ENCODE assay signal across 10 cellular contexts in the genomic region with DNA sequence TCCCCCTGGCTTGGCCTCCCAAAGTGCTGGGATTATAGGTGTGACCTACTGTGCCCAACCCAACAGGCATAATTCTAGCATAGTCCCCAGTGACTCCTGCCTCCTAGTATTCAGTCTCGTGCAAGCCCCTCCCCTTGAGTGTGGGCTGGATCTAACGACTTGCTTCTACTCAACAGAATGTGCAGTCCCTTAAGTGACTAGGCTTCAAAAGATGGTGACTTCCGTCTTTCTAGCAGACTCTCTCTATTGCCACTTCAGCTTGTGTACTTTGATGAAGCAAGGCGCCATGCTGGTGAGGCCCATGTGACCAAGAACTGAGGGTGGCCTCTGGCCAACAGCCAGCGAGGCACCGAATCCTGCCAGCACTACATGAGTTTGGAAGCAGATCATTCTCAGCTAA.
DNase-seq lines count a peak whose midpoint lies in the region; ATAC-seq and TF ChIP-seq lines count a peak whose summit lies in the region.
"Had no signal": no experiment of that assay in that cellular context is flagged by ENCODE, and none has a peak within 500 bp of the region (broad histone marks: within the 10 kb centered on the region; RNA-seq: fewer than 3 reads in every experiment).

No MANE protein-coding gene starts in this region.

- peaks cover 88% of the 10 kb centered on the region for H3K36me3 Mint-ChIP-seq in activated CD4-positive, alpha-beta T cell treated with anti-CD3 and anti-CD28 coated beads, Interleukin-2, amount 10 ng/mL, durations not matched to agents 24 days and 14 days (ENCODE audit: low read depth)

- H3K27me3 ChIP-seq in BE2C (no peaks in the 10 kb centered on the region), mesenchymal stem cell (ENCODE audit: control insufficient read depth in 1 of 2, insufficient read depth in 1 of 2, low read length in 2 of 2) (no peaks in the 10 kb centered on the region)

- H2AFZ ChIP-seq in mesenchymal stem cell (ENCODE audit: low read depth, low read length) = no peak overlapping the region

- H4K91ac ChIP-seq in mesenchymal stem cell (ENCODE audit: low read length) = no peak overlapping the region

- H3K9me3 ChIP-seq in BE2C (no peaks in the 10 kb centered on the region), mesenchymal stem cell (ENCODE audit: control insufficient read depth, low read length) (no peaks in the 10 kb centered on the region)
- H3K9me3 ChIP-seq: left ventricle myocardium inferior had no signal

- ATAC-seq in HG02588 (IDR thresholded peaks at IDR 0.05; ENCODE audit: unreplicated experiment) = no peak

- H3K18ac ChIP-seq in mesenchymal stem cell (ENCODE audit: low read depth in 1 of 2, low read length in 2 of 2) = no peak overlapping the region

- H4K8ac ChIP-seq in mesenchymal stem cell (ENCODE audit: low read length) = no peak overlapping the region

- DNase-seq in activated T-cell treated with anti-CD3 and anti-CD28 coated beads, Interleukin-2, amount 50 U/mL, for 1 hour = peak; percentile 50
- DNase-seq in activated T-cell treated with anti-CD3 and anti-CD28 coated beads for 4 hours (no peak), cerebellum (ENCODE audit: low spot score) (peak; percentile 63), superior temporal gyrus (ENCODE audit: extremely low spot score) (peak; percentile 36), BE2C (no peak), mesenchymal stem cell (no peak)
- peak; percentile 79 for DNase-seq in activated CD4-positive, alpha-beta T cell treated with anti-CD3 and anti-CD28 coated beads, Interleukin-2, amount 10 ng/mL, durations not matched to agents 24 days and 14 days
- DNase-seq: foreskin melanocyte, left ventricle myocardium inferior had no signal

- H3K9me3 Mint-ChIP-seq in activated CD4-positive, alpha-beta T cell treated with anti-CD3 and anti-CD28 coated beads, Interleukin-2, amount 10 ng/mL, durations not matched to agents 24 days and 14 days = no peaks in the 10 kb centered on the region

- peak overlapping the region; percentile 67 for H3K4me3 Mint-ChIP-seq in activated CD4-positive, alpha-beta T cell treated with anti-CD3 and anti-CD28 coated beads, Interleukin-2, amount 10 ng/mL, durations not matched to agents 24 days and 14 days

- no peak overlapping the region for H2BK5ac ChIP-seq in mesenchymal stem cell (ENCODE audit: low read depth, low read length, poor library complexity, severe bottlenecking)

- H3K14ac ChIP-seq in mesenchymal stem cell (ENCODE audit: low read length in 2 of 2) = no peak overlapping the region

- no peak overlapping the region for H2BK12ac ChIP-seq in mesenchymal stem cell (ENCODE audit: low read length in 2 of 2)

- H3K4me3 ChIP-seq in BE2C (ENCODE audit: low read depth, low read length) = no peak overlapping the region
- H3K4me3 ChIP-seq in mesenchymal stem cell (ENCODE audit: insufficient read depth in 1 of 2, low read depth in 1 of 2, low read length in 2 of 2) = no peak overlapping the region
- H3K4me3 ChIP-seq: left ventricle myocardium inferior had no signal

- H3K36me3 ChIP-seq in BE2C (peaks cover 20% of the 10 kb centered on the region), mesenchymal stem cell (ENCODE audit: control insufficient read depth in 1 of 2, insufficient read depth in 2 of 2, low read depth in 1 of 2, low read length in 2 of 2) (peaks cover 14 to 75% of the 10 kb centered on the region in 2 experiments)

- H3K9ac ChIP-seq in mesenchymal stem cell (ENCODE audit: low read length) = no peak overlapping the region

- no peak overlapping the region for H3K23ac ChIP-seq in mesenchymal stem cell (ENCODE audit: low read length in 2 of 2)

- no peak overlapping the region for H2BK15ac ChIP-seq in mesenchymal stem cell (ENCODE audit: low read depth, poor library complexity, severe bottlenecking)

- no peaks in the 10 kb centered on the region for H3K27me3 Mint-ChIP-seq in activated CD4-positive, alpha-beta T cell treated with anti-CD3 and anti-CD28 coated beads, Interleukin-2, amount 10 ng/mL, durations not matched to agents 24 days and 14 days

- H3K4ac ChIP-seq in mesenchymal stem cell (ENCODE audit: low read depth in 1 of 2, low read length in 2 of 2) = no peak overlapping the region

- TF ChIP-seq CTCF in BE2C (IDR thresholded peaks at IDR 0.05; ENCODE audit: low read depth, low read length) = no peak

- H3K79me1 ChIP-seq in mesenchymal stem cell (replicated peaks; ENCODE audit: low read length, poor library complexity, severe bottlenecking) = peaks cover 2% of the 10 kb centered on the region

- 92% methylated on average over 6 of the region's 6 CpGs for WGBS in mesenchymal stem cell

- H3K4me1 ChIP-seq in BE2C = peaks cover 23% of the 10 kb centered on the region
- H3K4me1 ChIP-seq in mesenchymal stem cell (ENCODE audit: control insufficient read depth, insufficient read depth, low read depth, low read length) = peaks cover 10% of the 10 kb centered on the region

- no peak overlapping the region for H2BK120ac ChIP-seq in mesenchymal stem cell (ENCODE audit: low read depth, low read length)

- peaks cover 62% of the 10 kb centered on the region for H3K4me1 Mint-ChIP-seq in activated CD4-positive, alpha-beta T cell treated with anti-CD3 and anti-CD28 coated beads, Interleukin-2, amount 10 ng/mL, durations not matched to agents 24 days and 14 days

- H2AK5ac ChIP-seq in mesenchymal stem cell (ENCODE audit: low read length, severe bottlenecking) = no peak overlapping the region

- H3K27ac ChIP-seq in mesenchymal stem cell (ENCODE audit: low read length, poor library complexity, severe bottlenecking) = no peak overlapping the region
- H3K27ac ChIP-seq: left ventricle myocardium inferior had no signal

- no peak overlapping the region for H3K4me2 ChIP-seq in mesenchymal stem cell (ENCODE audit: low read length, poor library complexity, severe bottlenecking)

- intact Hi-C loops in activated CD4-positive, alpha-beta T cell treated with anti-CD3 and anti-CD28 coated beads, Interleukin-2, amount 10 ng/mL, durations not matched to agents 24 days and 14 days (cut with micrococcal nuclease) = loop anchor here (2.0 kb wide), 2 partner anchors 35 to 49 kb away; no protein-coding TSS in a partner anchor

- peak overlapping the region; percentile 92 for H3K27ac Mint-ChIP-seq in activated CD4-positive, alpha-beta T cell treated with anti-CD3 and anti-CD28 coated beads, Interleukin-2, amount 10 ng/mL, durations not matched to agents 24 days and 14 days

Comparison
In these comparisons a context has a peak if more than half of its experiments do, and no peak if none do; other contexts are left out.
1. DNase-seq: peak in activated T-cell treated with anti-CD3 and anti-CD28 coated beads, Interleukin-2, amount 50 U/mL, for 1 hour (single experiment), activated CD4-positive, alpha-beta T cell treated with anti-CD3 and anti-CD28 coated beads, Interleukin-2, amount 10 ng/mL, durations not matched to agents 24 days and 14 days (single experiment), cerebellum (single experiment) and superior temporal gyrus (single experiment); none in activated T-cell treated with anti-CD3 and anti-CD28 coated beads for 4 hours (single experiment), BE2C (single experiment) and mesenchymal stem cell (single experiment).